1 cellular context compared by ENCODE assay signal in the genomic region with DNA sequence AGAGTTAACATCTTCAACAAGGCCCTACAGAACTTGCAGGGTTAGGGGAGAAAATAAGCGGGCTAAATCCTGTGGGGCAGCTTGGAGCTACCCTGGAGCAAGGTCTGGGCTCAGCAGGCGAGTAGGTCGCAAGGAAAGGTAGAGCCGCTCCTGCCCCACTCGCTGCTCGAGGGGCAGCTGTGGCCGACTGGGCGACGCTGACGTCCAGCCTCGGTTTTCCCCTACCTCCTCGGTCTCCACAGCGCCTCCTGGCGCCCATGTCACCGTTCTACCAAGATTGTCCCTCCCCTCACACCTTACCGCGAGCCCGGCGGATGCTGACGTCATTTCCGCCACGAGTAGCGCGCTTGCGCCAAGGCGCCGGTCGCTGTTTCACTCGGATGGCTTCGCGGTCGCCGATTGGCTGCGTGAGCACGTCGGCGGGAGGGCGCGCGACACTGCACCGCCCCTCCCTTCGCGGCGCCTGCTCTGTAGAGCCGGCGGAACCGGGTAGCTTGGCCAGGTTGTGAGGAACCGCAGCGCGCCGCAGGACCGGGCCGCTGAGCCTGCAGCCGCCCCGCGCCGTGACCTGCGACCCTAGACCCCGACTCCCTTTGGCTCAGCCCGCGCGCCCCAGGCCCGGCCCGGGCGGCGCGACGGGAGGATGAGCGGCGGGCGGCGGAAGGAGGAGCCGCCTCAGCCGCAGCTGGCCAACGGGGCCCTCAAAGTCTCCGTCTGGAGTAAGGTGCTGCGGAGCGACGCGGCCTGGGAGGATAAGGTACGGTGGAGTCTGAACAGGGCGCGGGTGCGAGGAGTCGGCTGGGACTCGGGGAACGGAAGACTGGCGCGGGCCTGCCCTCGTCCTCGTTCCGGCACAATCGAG.
TF ChIP-seq lines count a peak whose summit lies in the region.

A gene with protein sequence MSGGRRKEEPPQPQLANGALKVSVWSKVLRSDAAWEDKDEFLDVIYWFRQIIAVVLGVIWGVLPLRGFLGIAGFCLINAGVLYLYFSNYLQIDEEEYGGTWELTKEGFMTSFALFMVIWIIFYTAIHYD (plus strand): TSS at position 471 of the 862 bp plus-strand sequence. CDS start 173 bp downstream, at position 644.

TF ChIP-seq in H1, 55 proteins besides CTCF, POLR2A, EP300 and RAD21 (continued from another document):
- TF ChIP-seq HDAC6 (IDR thresholded peaks at IDR 0.05; ENCODE audit: low read depth, low read length): no peak
- no peak for TF ChIP-seq BACH1 (IDR thresholded peaks at IDR 0.05; ENCODE audit: low read length)
- peak; percentile 64; the same call in 1 of the 2 replicates for TF ChIP-seq SP1 (IDR thresholded peaks at IDR 0.05; ENCODE audit: low read depth, low read length)
- TF ChIP-seq RBBP5 (IDR thresholded peaks at IDR 0.05; ENCODE audit: borderline replicate concordance, low read depth, low read length): no peak; the same call in 1 of the 2 replicates
- TF ChIP-seq CEBPB (IDR thresholded peaks at IDR 0.05; ENCODE audit: low read depth, low read length): peak; percentile 4; the same call in 1 of the 2 replicates
